ENCODE assay signal across 8 cellular contexts in the genomic region with DNA sequence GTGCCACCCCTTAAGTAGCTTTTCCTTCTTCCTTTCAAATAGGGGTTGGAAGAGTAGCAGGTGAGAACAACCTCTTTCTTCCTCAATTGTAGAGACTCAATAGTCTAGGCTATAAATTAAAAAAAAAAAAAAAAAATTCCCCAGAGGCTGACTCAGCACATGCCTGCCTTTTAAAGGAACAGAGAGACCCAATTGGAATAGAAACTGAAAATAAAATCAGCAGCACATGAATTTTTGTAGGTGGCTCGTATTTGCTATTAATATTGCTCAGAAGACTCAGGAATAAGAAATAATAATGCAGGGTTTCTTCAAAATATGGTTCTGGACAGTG. TPM values are rescaled to one million over a fixed set of nuclear protein-coding genes. Genes with fewer than 3 reads are reported as not detected.
DNase-seq lines count a peak whose midpoint lies in the region; ATAC-seq, FAIRE-seq and TF ChIP-seq lines count a peak whose summit lies in the region.

No MANE protein-coding gene starts in this region.

- DNase-seq in GM10266 (ENCODE audit: extremely low spot score) (peak; percentile 34), HTR-8/SVneo (ENCODE audit: insufficient read length, low spot score) (peak; percentile 62), adipocyte (ENCODE audit: low read depth) (peak; percentile 72), HepG2 (ENCODE audit: low spot score) (no peak), posterior cingulate gyrus (no peak), DMS53 (lab: John Stamatoyannopoulos, UW) (no peak), testis (no peak)

- H4K20me1 ChIP-seq in HepG2 (ENCODE audit: insufficient read depth, low read length) = peaks cover 41% of the 10 kb centered on the region

- no peaks in the 10 kb centered on the region for H3K27me3 ChIP-seq in adipocyte (replicated peaks; ENCODE audit: control insufficient read depth, insufficient read depth, low read length)
- no peaks in the 10 kb centered on the region for H3K27me3 ChIP-seq in HepG2 (ENCODE audit: control insufficient read depth in 1 of 2, insufficient read depth in 2 of 2, low read length in 2 of 2)
- H3K27me3 ChIP-seq in testis = no peaks in the 10 kb centered on the region

- H3K36me3 ChIP-seq in adipocyte (ENCODE audit: control insufficient read depth, insufficient read depth, low read length, severe bottlenecking) (no peaks in the 10 kb centered on the region), HepG2 (replicated peaks in 1 of 2; ENCODE audit: control insufficient read depth in 1 of 2, insufficient read depth in 2 of 2, low read length in 2 of 2) (peaks cover 0 to 8% of the 10 kb centered on the region in 2 experiments; a peak in 1 of 5 replicates), testis (ENCODE audit: low read depth, missing control alignments) (no peaks in the 10 kb centered on the region)

- peaks cover 99% of the 10 kb centered on the region for H3K79me2 ChIP-seq in HepG2 (ENCODE audit: insufficient read depth, low read length)

- CTCF ChIA-PET in HepG2 (lab: Yijun Ruan, JAX; ENCODE audit: low intra/inter-chr PET ratio, low total read pairs) = no interaction called here

- ATAC-seq in HepG2 (no peak), GM21526 (IDR thresholded peaks at IDR 0.05; ENCODE audit: low FRiP score, unreplicated experiment) (no peak)

- TF ChIP-seq CTCF in GM10266 (IDR thresholded peaks at IDR 0.05; ENCODE audit: control insufficient read depth, insufficient read depth, low read depth, missing control alignments) (no peak), HepG2 (CRISPR knock-in tag; IDR thresholded peaks at IDR 0.05) (no peak), testis (IDR thresholded peaks at IDR 0.05) (no peak)

- 86% methylated on average over 1 of the region's 1 CpG for WGBS in HepG2 (ENCODE audit: low lambda C conversion rate)
- 23 to 36% methylated on average over 1 of the region's 1 CpG for WGBS in testis, 2 donors

- H3K4me3 ChIP-seq in adipocyte (ENCODE audit: low read length) (peak overlapping the region; percentile 60), HepG2 (replicated peaks in 1 of 3; ENCODE audit: insufficient read depth in 1 of 3, low read depth in 2 of 3, low read length in 3 of 3) (no peak overlapping the region), testis (no peak overlapping the region)

- H3K4me2 ChIP-seq in HepG2 (ENCODE audit: low read depth, low read length) = no peak overlapping the region

- in situ Hi-C loops in HepG2 (cut with HindIII; ENCODE audit: extremely low pct_ligation_motif_present, low pct_unique_long_range_greater_than_20kb) = no loop called here

- POLR2A ChIA-PET in HepG2 (lab: Yijun Ruan, JAX) = interaction anchor here (1.7 to 2.5 kb wide), 2 partner anchors 9 to 20 kb away, joined by 6 to 7 read pairs; a partner anchor contains a TSS

- H3K27ac ChIP-seq in HepG2 (ENCODE audit: extremely low read length, insufficient read depth, low read length) = no peak overlapping the region
- H3K27ac ChIP-seq in testis = peak overlapping the region in 1 of 2 donors; percentile 55

- TF ChIP-seq POLR2A in HepG2 (IDR thresholded peaks at IDR 0.05; ENCODE audit: insufficient read depth in 1 of 2, low read depth in 2 of 2, low read length in 2 of 2) = no peak
- TF ChIP-seq POLR2A in testis (IDR thresholded peaks at IDR 0.05) = no peak

- peak overlapping the region; percentile 25 for H3K9ac ChIP-seq in adipocyte (ENCODE audit: low read length)
- H3K9ac ChIP-seq in HepG2 (ENCODE audit: insufficient read depth, low read depth, low read length) = no peak overlapping the region

- H3K4me1 ChIP-seq in adipocyte (ENCODE audit: control insufficient read depth, insufficient read depth, low read length) (peaks cover 69% of the 10 kb centered on the region), HepG2 (ENCODE audit: insufficient read depth, low read length) (peaks cover 98% of the 10 kb centered on the region), testis (peaks cover 65% of the 10 kb centered on the region)

- no peak overlapping the region for H2AFZ ChIP-seq in HepG2 (ENCODE audit: low read length)

- no peak for TF ChIP-seq RAD21 in HepG2 (CRISPR knock-in tag; IDR thresholded peaks at IDR 0.05)

- intact Hi-C loops in HepG2 (cut with micrococcal nuclease; ENCODE audit: unreplicated experiment) (no loop called here), posterior cingulate gyrus (cut with DNase I) (no loop called here), testis (cut with DNase I; ENCODE audit: low total_unique reads) (no loop called here)

- BruUV-seq in HepG2 (replicated peaks; lab: Mats Ljungman, UMichigan) = no TSS peak

- TF ChIP-seq EP300 in HepG2 (IDR thresholded peaks at IDR 0.05; ENCODE audit: low read depth in 2 of 2, low read length in 2 of 2) = no peak
- TF ChIP-seq EP300 in HepG2 (CRISPR knock-in tag; IDR thresholded peaks at IDR 0.05; ENCODE audit: borderline replicate concordance) = no peak

- H3K9me3 ChIP-seq in adipocyte (ENCODE audit: control insufficient read depth, low read length) (no peaks in the 10 kb centered on the region), HepG2 (ENCODE audit: low read length) (no peaks in the 10 kb centered on the region), testis (no peaks in the 10 kb centered on the region)

- FAIRE-seq in HTR-8/SVneo (lab: Jason Lieb, UNC) = no peak
- no peak for FAIRE-seq in HepG2 (lab: Jason Lieb, UNC)

TF ChIP-seq in HepG2, 621 proteins besides CTCF, POLR2A, EP300 and RAD21:
- no peak for TF ChIP-seq ZNF761 (CRISPR knock-in tag; conservative IDR thresholded peaks at IDR 0.05)
- TF ChIP-seq ZNF615 (CRISPR knock-in tag; IDR thresholded peaks at IDR 0.05; ENCODE audit: borderline replicate concordance) = no peak
- peak; percentile 71 for TF ChIP-seq MAFF (IDR thresholded peaks at IDR 0.05; ENCODE audit: low read depth, low read length)
- no peak for TF ChIP-seq ZNF484 (CRISPR knock-in tag; IDR thresholded peaks at IDR 0.05; ENCODE audit: borderline replicate concordance, low read depth)
- TF ChIP-seq MAFK (conservative IDR thresholded peaks at IDR 0.05 in 1 of 2, IDR thresholded peaks at IDR 0.05 in 1 of 2; ENCODE audit: low read length in 2 of 2) = peak; percentile 75 to 77

RNA-seq across cellular contexts. Expression of a gene that starts 19.3 kb away (rescaled TPM):
- total RNA-seq in HepG2 (2016; rRNA removed; fragmentation: Illumina TruSeq; extraction: Trizol) = 19.4 and 75.3 TPM in 2 replicates
- total RNA-seq in HepG2 (2016; cell fraction: cytosol; rRNA removed; fragmentation: Illumina TruSeq; extraction: Trizol; ENCODE audit: low read depth) = 17.3 and 19.8 TPM in 2 replicates
- 17.0 and 75.6 TPM in 2 replicates for total RNA-seq in HepG2 (2016; cell fraction: insoluble cytoplasmic fraction; rRNA removed; fragmentation: Illumina TruSeq; extraction: Trizol)
- 20.3 and 21.0 TPM in 2 replicates for total RNA-seq in HepG2 (2016; cell fraction: membrane; rRNA removed; fragmentation: Illumina TruSeq; extraction: Trizol)
- 45.7 and 48.4 TPM in 2 replicates for total RNA-seq in HepG2 (2016; cell fraction: nucleus; rRNA removed; fragmentation: Illumina TruSeq; extraction: Trizol)
- 9.9 and 10.2 TPM in 2 replicates for polyA plus RNA-seq in HepG2 (2011; rRNA removed)
- polyA plus RNA-seq in HepG2 (2011; cell fraction: cytosol; rRNA removed) = 5.5 and 9.3 TPM in 2 replicates
- polyA plus RNA-seq in HepG2 (2011; cell fraction: nucleus; rRNA removed) = 10.9 and 11.3 TPM in 2 replicates
- polyA plus RNA-seq in HepG2 (2012) = 51.4 and 67.5 TPM in 2 replicates
- 2.6 and 3.5 TPM in 2 replicates for polyA plus RNA-seq in HepG2 (2016; cell fraction: cytosol; fragmentation: Illumina TruSeq; extraction: Trizol; ENCODE audit: low read depth)
- 131 and 136 TPM in 2 replicates for polyA plus RNA-seq in HepG2 (2016; cell fraction: insoluble cytoplasmic fraction; fragmentation: Illumina TruSeq; extraction: Trizol; ENCODE audit: low read depth)
- 9.6 and 10.8 TPM in 2 replicates for polyA plus RNA-seq in HepG2 (2016; cell fraction: membrane; fragmentation: Illumina TruSeq; extraction: Trizol; ENCODE audit: low read depth)
- 89.8 and 94.4 TPM in 2 replicates for polyA plus RNA-seq in HepG2 (2016; cell fraction: nucleus; fragmentation: Illumina TruSeq; extraction: Trizol; ENCODE audit: insufficient read depth, low read depth)
- 7.0 and 9.4 TPM in 2 replicates for polyA minus RNA-seq in HepG2 (2011; rRNA and poly(A)+ RNA removed; ENCODE audit: low replicate concordance)
- 25.1 and 28.4 TPM in 2 replicates for polyA minus RNA-seq in HepG2 (2011; cell fraction: cytosol; rRNA and poly(A)+ RNA removed)
- polyA minus RNA-seq in HepG2 (2011; cell fraction: nucleus; rRNA and poly(A)+ RNA removed) = 21.5 and 22.1 TPM in 2 replicates
- 10 to 100 TPM; 33.8 to 36.6 TPM for total RNA-seq in testis
- 12.1 TPM for polyA plus RNA-seq in testis (ENCODE audit: insufficient read depth, low read depth, low replicate concordance)

Comparison
In these comparisons a context has a peak if more than half of its experiments do, and no peak if none do; other contexts are left out.
1. DNase-seq: peak in GM10266 (single experiment), HTR-8/SVneo (single experiment) and adipocyte (single experiment); none in HepG2 (single experiment), posterior cingulate gyrus (0 of 10), DMS53 (single experiment) and testis (single experiment).